Comparison of ENCODE assay signal across 12 cellular contexts in the genomic region with DNA sequence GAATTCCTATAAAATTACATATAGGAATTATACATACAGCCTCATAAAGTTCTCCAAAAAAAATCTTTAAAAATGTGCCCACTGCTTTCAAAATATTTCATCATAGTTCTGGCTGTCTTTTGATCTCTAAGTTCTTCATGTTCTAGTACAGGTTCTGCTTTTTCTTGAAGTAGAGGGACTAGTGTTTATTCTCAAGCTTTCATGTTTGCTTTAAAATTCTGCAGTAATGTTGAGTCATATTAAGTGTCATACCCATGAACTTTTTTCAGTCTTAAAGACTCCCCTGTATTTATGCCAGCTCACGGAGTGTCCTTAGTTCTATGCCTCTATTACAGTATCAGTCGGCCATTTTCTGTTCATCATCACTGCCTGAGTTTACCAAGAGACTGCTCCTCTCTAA. TPM values are rescaled to one million over a fixed set of nuclear protein-coding genes. Genes with fewer than 3 reads are reported as not detected.
DNase-seq lines count a peak whose midpoint lies in the region; ATAC-seq and TF ChIP-seq lines count a peak whose summit lies in the region.
"Had no signal": no experiment of that assay in that cellular context is flagged by ENCODE, and none has a peak within 500 bp of the region (broad histone marks: within the 10 kb centered on the region; RNA-seq: fewer than 3 reads in every experiment).

No MANE protein-coding gene starts in this region.

- H2AFZ ChIP-seq in ACC112 (ENCODE audit: low read length, unreplicated experiment) = no peak overlapping the region

- H3K9me3 ChIP-seq in body of pancreas (no peaks in the 10 kb centered on the region), lung (ENCODE audit: control insufficient read depth in 2 of 2, insufficient read depth in 1 of 2, low read length in 1 of 2) (no peaks in the 10 kb centered on the region), mucosa of descending colon (no peaks in the 10 kb centered on the region)
- H3K9me3 ChIP-seq: BE2C had no signal

- H3K27ac ChIP-seq in ACC112 (ENCODE audit: low read depth, low read length) (peak overlapping the region; percentile 75), body of pancreas (peak overlapping the region in 1 of 4 donors; percentile 8), lung (ENCODE audit: low read depth in 1 of 2, low read length in 1 of 2) (no peak overlapping the region)

- no peaks in the 10 kb centered on the region for H3K79me2 ChIP-seq in ACC112 (ENCODE audit: control insufficient read depth, insufficient read depth, low read length, unreplicated experiment)

- intact Hi-C loops in body of pancreas (cut with DNase I) = no loop called here
- intact Hi-C loops in mucosa of descending colon (cut with DNase I, micrococcal nuclease) = no loop called here

- peak; percentile 81 for DNase-seq in LHCN-M2 (ENCODE audit: low read depth)
- no peak for DNase-seq in body of pancreas
- no peak for DNase-seq in lung (ENCODE audit: low spot score)
- DNase-seq in retina = no peak
- no peak for DNase-seq in NCI-H82 (lab: John Stamatoyannopoulos, UW)
- no peak for DNase-seq in mucosa of descending colon
- DNase-seq: BE2C, immature natural killer cell, NCI-H446, T-helper 2 cell had no signal

- H3K4me3 ChIP-seq in ACC112 (ENCODE audit: low read depth, low read length) = no peak overlapping the region
- no peak overlapping the region for H3K4me3 ChIP-seq in body of pancreas
- no peak overlapping the region for H3K4me3 ChIP-seq in lung
- H3K4me3 ChIP-seq in mucosa of descending colon = no peak overlapping the region

- ATAC-seq in body of pancreas (peak; percentile 22), lung (ENCODE audit: insufficient read depth, low FRiP score) (peak; percentile 42), GM21390 (IDR thresholded peaks at IDR 0.05; ENCODE audit: unreplicated experiment) (no peak), mucosa of descending colon (no peak)

- H3K36me3 ChIP-seq in ACC112 (ENCODE audit: insufficient read depth, low read length) = peaks cover 18% of the 10 kb centered on the region; the same call in 1 of the 2 replicates
- peaks cover 0 to 2% of the 10 kb centered on the region in 2 donors for H3K36me3 ChIP-seq in body of pancreas (replicated peaks in 1 of 2; ENCODE audit: insufficient read depth in 1 of 2, low read depth in 2 of 2)
- peaks cover 0 to 8% of the 10 kb centered on the region in 2 donors for H3K36me3 ChIP-seq in lung (ENCODE audit: control insufficient read depth in 2 of 2, insufficient read depth in 2 of 2, low read length in 2 of 2)
- no peaks in the 10 kb centered on the region for H3K36me3 ChIP-seq in mucosa of descending colon (ENCODE audit: low read depth)
- H3K36me3 ChIP-seq: BE2C had no signal

- no peaks in the 10 kb centered on the region for H3K27me3 ChIP-seq in ACC112 (ENCODE audit: insufficient read depth, low read length)
- H3K27me3 ChIP-seq in body of pancreas = no peaks in the 10 kb centered on the region
- H3K27me3 ChIP-seq in lung (ENCODE audit: control insufficient read depth, insufficient read depth) = no peaks in the 10 kb centered on the region
- H3K27me3 ChIP-seq: BE2C had no signal

- WGBS in body of pancreas, 2 donors = 73 to 87% methylated on average over 2 of the region's 2 CpGs
- 75% methylated on average over 2 of the region's 2 CpGs for WGBS in lung, 2 donors

- TF ChIP-seq CTCF in body of pancreas (IDR thresholded peaks at IDR 0.05) = no peak
- no peak for TF ChIP-seq CTCF in lung (IDR thresholded peaks at IDR 0.05; ENCODE audit: control extremely low read depth, extremely low read depth)
- no peak for TF ChIP-seq CTCF in mucosa of descending colon (IDR thresholded peaks at IDR 0.05)

- TF ChIP-seq POLR2A in body of pancreas (IDR thresholded peaks at IDR 0.05) = no peak

- H3K4me1 ChIP-seq in ACC112 (ENCODE audit: control insufficient read depth, insufficient read depth, low read length, unreplicated experiment) (peaks cover 42% of the 10 kb centered on the region), body of pancreas (peaks cover 37% of the 10 kb centered on the region), lung (ENCODE audit: control insufficient read depth in 2 of 2, insufficient read depth in 2 of 2, low read length in 2 of 2) (peaks cover 0 to 3% of the 10 kb centered on the region in 2 donors), mucosa of descending colon (ENCODE audit: low read depth) (peaks cover 8% of the 10 kb centered on the region)
- H3K4me1 ChIP-seq: BE2C had no signal

RNA-seq across cellular contexts. Expression of a gene that starts 54.8 kb away (rescaled TPM):
- total RNA-seq in LHCN-M2 (2014; rRNA removed) (2.4 and 3.7 TPM in 2 replicates), body of pancreas (10 to 100 TPM; 13.7 to 19.4 TPM), lung (10 to 100 TPM; 25.7 to 48.1 TPM), mucosa of descending colon (1 to 10 TPM; 1.5 to 7.4 (median 1.8) TPM)
- polyA plus RNA-seq in LHCN-M2 (2012) = 0.33 TPM
- 1 to 10 TPM; 2.1 to 3.5 TPM for polyA plus RNA-seq in lung

Comparison
In these comparisons a context has a peak if more than half of its experiments do, and no peak if none do; other contexts are left out.
1. ATAC-seq: peak in body of pancreas (single experiment) and lung (single experiment); none in GM21390 (single experiment) and mucosa of descending colon (single experiment).